Comparison of ENCODE assay signal across 11 cellular contexts in the genomic region with DNA sequence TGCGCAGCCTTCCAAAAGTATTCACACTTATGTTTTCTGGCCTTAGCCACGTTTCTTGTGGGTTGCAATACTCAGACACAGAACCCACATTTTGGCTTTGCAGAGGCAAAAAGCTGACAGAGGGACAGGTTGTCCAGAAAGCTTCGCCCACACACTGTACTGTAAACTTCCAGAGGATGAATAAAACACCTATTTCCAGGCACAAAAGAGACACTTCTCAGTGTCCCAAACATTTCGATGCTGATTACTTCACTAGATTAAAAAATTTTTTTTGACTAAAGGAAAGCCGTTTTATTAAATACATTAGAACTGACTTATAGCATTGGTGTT. TPM values are rescaled to one million over a fixed set of nuclear protein-coding genes. Genes with fewer than 3 reads are reported as not detected.
DNase-seq lines count a peak whose midpoint lies in the region; TF ChIP-seq lines count a peak whose summit lies in the region.
"Had no signal": no experiment of that assay in that cellular context is flagged by ENCODE, and none has a peak within 500 bp of the region (broad histone marks: within the 10 kb centered on the region; RNA-seq: fewer than 3 reads in every experiment).

No MANE protein-coding gene starts in this region.

- peak; percentile 47 for TF ChIP-seq CTCF in CD14-positive monocyte (IDR thresholded peaks at IDR 0.05)
- peak; percentile 13 for TF ChIP-seq CTCF in coronary artery (IDR thresholded peaks at IDR 0.05)
- TF ChIP-seq CTCF in thyroid gland (IDR thresholded peaks at IDR 0.05), result peak in 1 of 6 experiments; percentile 1

- no CpG with 5 or more reads among the region's 5 CpGs for WGBS in neuronal stem cell (ENCODE audit: extremely low coverage in 2 of 2, insufficient read length in 2 of 2, insufficient replicate concordance in 1 of 2), 2 donors
- 44 to 45% methylated on average over 5 of the region's 5 CpGs for WGBS in thyroid gland, 2 donors

- H3K27ac ChIP-seq in Karpas-422 (ENCODE audit: low read length) (no peak overlapping the region), coronary artery (no peak overlapping the region), neuronal stem cell (replicated peaks; ENCODE audit: low read length) (no peak overlapping the region), thyroid gland (no peak overlapping the region)

- H3K9me2 ChIP-seq in Karpas-422 (replicated peaks; ENCODE audit: insufficient read depth, low read length), result no peaks in the 10 kb centered on the region

- intact Hi-C loops in CD14-positive monocyte (cut with micrococcal nuclease), result loop anchor here (2.0 to 5.0 kb wide), 2 partner anchors 68 to 69 kb away; no protein-coding TSS in a partner anchor
- intact Hi-C loops in thyroid gland (cut with DNase I), result no loop called here

- no peak overlapping the region for H3K27ac Mint-ChIP-seq in CD14-positive monocyte

- H3K4me1 Mint-ChIP-seq in CD14-positive monocyte, result peaks cover 19% of the 10 kb centered on the region

- no peak overlapping the region for H2BK12ac ChIP-seq in neuronal stem cell (ENCODE audit: low read length)

- no peaks in the 10 kb centered on the region for H3K79me2 ChIP-seq in Karpas-422 (ENCODE audit: low read length)

- H4K20me1 ChIP-seq in Karpas-422 (ENCODE audit: insufficient read depth, low read depth, low read length), result no peaks in the 10 kb centered on the region

- peaks cover 0 to 5% (median 0%) of the 10 kb centered on the region in 3 donors for H3K27me3 Mint-ChIP-seq in CD14-positive monocyte (ENCODE audit: low read depth in 3 of 3)
- H3K27me3 Mint-ChIP-seq: T-cell had no signal

- H2BK5ac ChIP-seq in neuronal stem cell (ENCODE audit: low read length), result no peak overlapping the region

- H3K18ac ChIP-seq in neuronal stem cell (ENCODE audit: low read length), result peak overlapping the region; percentile 16

- no peak overlapping the region for H3K14ac ChIP-seq in neuronal stem cell (ENCODE audit: low read length)

- H3K9me3 ChIP-seq in Karpas-422 (ENCODE audit: low read length) (no peaks in the 10 kb centered on the region), neuronal stem cell (replicated peaks in 1 of 2; ENCODE audit: control insufficient read depth in 2 of 2, insufficient read depth in 1 of 2, low read depth in 1 of 2, low read length in 2 of 2) (no peaks in the 10 kb centered on the region), thyroid gland (no peaks in the 10 kb centered on the region), HAP-1 (no peaks in the 10 kb centered on the region)
- H3K9me3 ChIP-seq: Caco-2 had no signal

- H3K4me3 Mint-ChIP-seq in CD14-positive monocyte, result peak overlapping the region; percentile 66 to 81

- no peak overlapping the region for H2BK15ac ChIP-seq in neuronal stem cell (ENCODE audit: low read length)

- H2AFZ ChIP-seq in Karpas-422 (ENCODE audit: low read length), result peak overlapping the region; percentile 40; the same call in 1 of the 2 replicates
- H2AFZ ChIP-seq in neuronal stem cell (ENCODE audit: low read length), result peak overlapping the region; percentile 83

- peak overlapping the region; percentile 23; the same call in 1 of the 2 replicates for H3K9ac ChIP-seq in Karpas-422 (ENCODE audit: low read length)
- no peak overlapping the region for H3K9ac ChIP-seq in neuronal stem cell (ENCODE audit: low read depth, low read length, poor library complexity)

- H3K4me3 ChIP-seq in Karpas-422 (ENCODE audit: low read length), result no peak overlapping the region; the same call in 1 of the 2 replicates
- H3K4me3 ChIP-seq in coronary artery, result peak overlapping the region; percentile 52
- H3K4me3 ChIP-seq in neuronal stem cell (ENCODE audit: low read length in 2 of 2), result no peak overlapping the region
- no peak overlapping the region for H3K4me3 ChIP-seq in thyroid gland (replicated peaks in 1 of 3)
- H3K4me3 ChIP-seq in HAP-1, result no peak overlapping the region
- no peak overlapping the region for H3K4me3 ChIP-seq in H7 (ENCODE audit: insufficient read depth, low read depth, low read length)

- no peak overlapping the region for H3K23ac ChIP-seq in neuronal stem cell (ENCODE audit: low read depth, low read length, poor library complexity)

- no peak overlapping the region for H2AK5ac ChIP-seq in neuronal stem cell (ENCODE audit: low read depth, low read length)

- H3K9me3 Mint-ChIP-seq in CD14-positive monocyte, result no peaks in the 10 kb centered on the region
- H3K9me3 Mint-ChIP-seq: T-cell had no signal

- no peak for TF ChIP-seq POLR2A in thyroid gland (IDR thresholded peaks at IDR 0.05)

- H3K4me2 ChIP-seq in Karpas-422 (ENCODE audit: low read depth, low read length, poor library complexity, severe bottlenecking), result peak overlapping the region; percentile 55
- no peak overlapping the region for H3K4me2 ChIP-seq in neuronal stem cell (ENCODE audit: insufficient read depth, low read length, poor library complexity, severe bottlenecking)

- peaks cover 0 to 2% of the 10 kb centered on the region in 2 donors for H3K36me3 Mint-ChIP-seq in CD14-positive monocyte
- H3K36me3 Mint-ChIP-seq: T-cell had no signal

- DNase-seq in CD14-positive monocyte (ENCODE audit: low spot score), result no peak
- DNase-seq in Karpas-422, result no peak
- DNase-seq in coronary artery (ENCODE audit: low spot score), result no peak
- DNase-seq in neuronal stem cell (ENCODE audit: low spot score), result no peak
- no peak for DNase-seq in thyroid gland
- DNase-seq in HAP-1 (ENCODE audit: low spot score in 2 of 2), result no peak
- DNase-seq in dedifferentiated amniotic fluid mesenchymal stem cell (ENCODE audit: extremely low spot score), result no peak
- DNase-seq in H7, result no peak
- DNase-seq: NCI-H774 had no signal

- H4K8ac ChIP-seq in neuronal stem cell (ENCODE audit: low read depth, low read length), result no peak overlapping the region

- no peak overlapping the region for H4K91ac ChIP-seq in neuronal stem cell (ENCODE audit: low read depth, low read length, poor library complexity)

- H3K4ac ChIP-seq in neuronal stem cell (ENCODE audit: low read length), result no peak overlapping the region

- no peak overlapping the region for H2BK120ac ChIP-seq in neuronal stem cell (ENCODE audit: low read depth, low read length)

- in situ Hi-C loops in HAP-1 (cut with MboI; ENCODE audit: low sequenced_read_pairs), result no loop called here

- H3K27me3 ChIP-seq in Karpas-422 (ENCODE audit: low read length) (no peaks in the 10 kb centered on the region), neuronal stem cell (ENCODE audit: control insufficient read depth in 3 of 3, insufficient read depth in 3 of 3, low read depth in 1 of 3, low read length in 3 of 3) (no peaks in the 10 kb centered on the region), thyroid gland (no peaks in the 10 kb centered on the region), HAP-1 (ENCODE audit: low read depth) (no peaks in the 10 kb centered on the region), H7 (ENCODE audit: control insufficient read depth, insufficient read depth, low read length) (no peaks in the 10 kb centered on the region)

- H3K36me3 ChIP-seq in Karpas-422 (ENCODE audit: insufficient read depth, low read length), result no peaks in the 10 kb centered on the region
- no peaks in the 10 kb centered on the region for H3K36me3 ChIP-seq in neuronal stem cell (replicated peaks in 1 of 2; ENCODE audit: control insufficient read depth in 2 of 2, insufficient read depth in 2 of 2, low read length in 2 of 2)
- no peaks in the 10 kb centered on the region for H3K36me3 ChIP-seq in thyroid gland
- H3K36me3 ChIP-seq in HAP-1 (replicated peaks), result no peaks in the 10 kb centered on the region
- no peaks in the 10 kb centered on the region for H3K36me3 ChIP-seq in H7 (replicated peaks; ENCODE audit: control insufficient read depth, insufficient read depth, low read length)

- peaks cover 15% of the 10 kb centered on the region for H3K4me1 ChIP-seq in Karpas-422 (ENCODE audit: low read length)
- H3K4me1 ChIP-seq in neuronal stem cell (ENCODE audit: control insufficient read depth in 2 of 2, insufficient read depth in 1 of 2, low read depth in 1 of 2, low read length in 2 of 2), result peaks cover 0 to 3% of the 10 kb centered on the region in 2 donors
- peaks cover 6 to 8% of the 10 kb centered on the region in 2 donors for H3K4me1 ChIP-seq in thyroid gland
- peaks cover 3% of the 10 kb centered on the region; the same call in 1 of the 2 replicates for H3K4me1 ChIP-seq in HAP-1

- no peaks in the 10 kb centered on the region for H3K79me1 ChIP-seq in neuronal stem cell (ENCODE audit: low read depth, low read length)

RNA-seq across cellular contexts. Expression of a gene that starts 28.0 kb away (rescaled TPM):
- polyA plus RNA-seq in CD14-positive monocyte, result 10 to 100 TPM; 11.3 to 11.9 TPM
- 7.9 and 17.9 TPM in 2 replicates for total RNA-seq in Karpas-422 (2014; rRNA removed; shearing (Covaris generic); ENCODE audit: low replicate concordance)
- polyA plus RNA-seq in neuronal stem cell (2013, experiment 1 of 2), result 31.2 TPM
- 30.7 TPM for polyA plus RNA-seq in neuronal stem cell (2013, experiment 2 of 2)
- 10 to 100 TPM; 16.6 to 33.6 (median 21.3) TPM for total RNA-seq in thyroid gland
- total RNA-seq in H7 (2014; rRNA removed; shearing (Covaris generic)), result 22.9 and 24.7 TPM in 2 replicates

RNA-seq across cellular contexts. Expression of a gene that starts 30.3 kb away (rescaled TPM):
- 100 to 1,000 TPM; 112 to 125 TPM for polyA plus RNA-seq in CD14-positive monocyte
- total RNA-seq in Karpas-422 (2014; rRNA removed; shearing (Covaris generic); ENCODE audit: low replicate concordance), result 61.6 and 130 TPM in 2 replicates
- polyA plus RNA-seq in neuronal stem cell (2013, experiment 1 of 2), result 89.2 TPM
- polyA plus RNA-seq in neuronal stem cell (2013, experiment 2 of 2), result 84.7 TPM
- total RNA-seq in thyroid gland, result 100 to 1,000 TPM in 1 of 4 donors, 10 to 100 TPM in 3; 51.5 to 139 (median 77.0) TPM
- total RNA-seq in H7 (2014; rRNA removed; shearing (Covaris generic)), result 206 and 219 TPM in 2 replicates
